Comparison of ENCODE assay signal across 19 cellular contexts in genomic region chr20:8330316-8330784, GRCh38.
"Had no signal": no experiment of that assay in that cellular context is flagged by ENCODE, and none has a peak within 500 bp of the region (broad histone marks: within the 10 kb centered on the region; RNA-seq: fewer than 3 reads in every experiment).

No MANE protein-coding gene starts in this region.

- H3K4me2 ChIP-seq: neural progenitor cell had no signal

- ATAC-seq: activated CD8-positive, alpha-beta memory T cell treated with anti-CD3 and anti-CD28 coated beads, Interleukin-2, amount 10 ng/mL, durations not matched to agents 7 days and 5 days; gastroesophageal sphincter had no signal

- H3K36me3 Mint-ChIP-seq: activated CD8-positive, alpha-beta memory T cell treated with anti-CD3 and anti-CD28 coated beads, Interleukin-2, amount 10 ng/mL, durations not matched to agents 7 days and 5 days; activated naive CD8-positive, alpha-beta T cell; mesothelial cell of epicardium; neural progenitor cell had no signal

- H3K4me3 ChIP-seq: gastroesophageal sphincter, neural progenitor cell, ovary, stomach, uterus had no signal

- H3K9me3 ChIP-seq: gastroesophageal sphincter, ovary, stomach, uterus had no signal

- H3K27me3 Mint-ChIP-seq: activated CD8-positive, alpha-beta memory T cell treated with anti-CD3 and anti-CD28 coated beads, Interleukin-2, amount 10 ng/mL, durations not matched to agents 7 days and 5 days; activated naive CD8-positive, alpha-beta T cell; activated T-cell treated with anti-CD3 and anti-CD28 coated beads, Interleukin-2, amount 50 U/mL, for 24 hours had no signal

- H3K27ac ChIP-seq: gastroesophageal sphincter, neural progenitor cell, ovary, stomach, uterus had no signal

- H3K27me3 ChIP-seq: gastroesophageal sphincter, neural progenitor cell, ovary, stomach, uterus had no signal

- H3K4me1 Mint-ChIP-seq: activated CD8-positive, alpha-beta memory T cell treated with anti-CD3 and anti-CD28 coated beads, Interleukin-2, amount 10 ng/mL, durations not matched to agents 7 days and 5 days; mesothelial cell of epicardium had no signal

- H3K9me3 Mint-ChIP-seq: activated T-cell treated with anti-CD3 and anti-CD28 coated beads, Interleukin-2, amount 50 U/mL, for 24 hours; mesothelial cell of epicardium; neural progenitor cell; T-helper 2 cell treated with Interferon-gamma antibody and Interleukin-4, amounts not matched to agents 5 μg/mL and 100 μg/mL, for 36 hours had no signal

- H3K4me1 ChIP-seq: neural progenitor cell, uterus had no signal

- DNase-seq: activated CD4-positive, alpha-beta T cell treated with anti-CD3 and anti-CD28 coated beads, Interleukin-2, amount 50 U/mL, for 4 hours; activated CD4-positive, CD25-positive, alpha-beta regulatory T cell treated with anti-CD3 and anti-CD28 coated beads, Interleukin-2, amount 50 U/mL, for 72 hours; activated CD8-positive, alpha-beta memory T cell treated with anti-CD3 and anti-CD28 coated beads, Interleukin-2, amount 10 ng/mL, durations not matched to agents 7 days and 5 days; activated gamma-delta T cell; activated T-cell treated with anti-CD3 and anti-CD28 coated beads, Interleukin-2, amount 50 U/mL, for 24 hours; aorta; effector CD4-positive, alpha-beta T cell; hippocampal formation; kidney glomerular epithelial cell; ovary; stimulated activated CD4-positive, alpha-beta T cell treated with anti-CD3 and anti-CD28 coated beads, Interleukin-15, amount 100 ng/mL, for 24 hours; stimulated activated CD4-positive, alpha-beta T cell treated with anti-CD3 and anti-CD28 coated beads, Interleukin-4, amount 100 ng/mL, for 24 hours; stomach; uterus had no signal

- H3K4me3 Mint-ChIP-seq: activated CD8-positive, alpha-beta memory T cell treated with anti-CD3 and anti-CD28 coated beads, Interleukin-2, amount 10 ng/mL, durations not matched to agents 7 days and 5 days; activated naive CD8-positive, alpha-beta T cell; activated T-cell treated with anti-CD3 and anti-CD28 coated beads, Interleukin-2, amount 50 U/mL, for 24 hours; mesothelial cell of epicardium; neural progenitor cell; T-helper 2 cell treated with Interferon-gamma antibody and Interleukin-4, amounts not matched to agents 5 μg/mL and 100 μg/mL, for 36 hours had no signal

- H3K27ac Mint-ChIP-seq: activated CD8-positive, alpha-beta memory T cell treated with anti-CD3 and anti-CD28 coated beads, Interleukin-2, amount 10 ng/mL, durations not matched to agents 7 days and 5 days; activated naive CD8-positive, alpha-beta T cell; activated T-cell treated with anti-CD3 and anti-CD28 coated beads, Interleukin-2, amount 50 U/mL, for 24 hours; mesothelial cell of epicardium; neural progenitor cell; T-helper 2 cell treated with Interferon-gamma antibody and Interleukin-4, amounts not matched to agents 5 μg/mL and 100 μg/mL, for 36 hours had no signal

- H3K9ac ChIP-seq: neural progenitor cell had no signal

- H3K36me3 ChIP-seq: gastroesophageal sphincter, neural progenitor cell, ovary, stomach, uterus had no signal
